13 cellular contexts compared by ENCODE assay signal in genomic region chr12:54587315-54587821, GRCh38. TPM values are rescaled to one million over a fixed set of nuclear protein-coding genes. Genes with fewer than 3 reads are reported as not detected.
DNase-seq lines count a peak whose midpoint lies in the region; ATAC-seq, FAIRE-seq and TF ChIP-seq lines count a peak whose summit lies in the region.
"Had no signal": no experiment of that assay in that cellular context is flagged by ENCODE, and none has a peak within 500 bp of the region (broad histone marks: within the 10 kb centered on the region; RNA-seq: fewer than 3 reads in every experiment).

No MANE protein-coding gene starts in this region.

- H3K4me3 ChIP-seq in duodenal mucosa (ENCODE audit: low read depth in 1 of 2, low read length in 2 of 2): peak overlapping the region; percentile 55 to 58
- H3K4me3 ChIP-seq in skeletal muscle tissue (ENCODE audit: low read length in 3 of 3): peak overlapping the region; percentile 79 to 86 (median 85)
- no peak overlapping the region for H3K4me3 ChIP-seq in small intestine (ENCODE audit: low read depth in 1 of 2, low read length in 2 of 2)

- WGBS in small intestine, 3 donors: 19 to 54% (median 36%) methylated on average over 5 of the region's 5 CpGs

- H3K27ac ChIP-seq in duodenal mucosa (ENCODE audit: low read depth, low read length) (no peak overlapping the region), skeletal muscle tissue (ENCODE audit: low read depth, low read length) (peak overlapping the region; percentile 88), small intestine (ENCODE audit: low read depth in 1 of 2, low read length in 1 of 2) (no peak overlapping the region)

- no peaks in the 10 kb centered on the region for H3K9me3 Mint-ChIP-seq in osteocyte (ENCODE audit: unreplicated experiment)

- H3K4me3 Mint-ChIP-seq in osteocyte (ENCODE audit: unreplicated experiment): no peak overlapping the region

- no peaks in the 10 kb centered on the region for H3K36me3 ChIP-seq in duodenal mucosa (ENCODE audit: control insufficient read depth in 1 of 2, insufficient read depth in 2 of 2, low read length in 2 of 2)
- peaks cover 4 to 17% (median 7%) of the 10 kb centered on the region in 3 donors for H3K36me3 ChIP-seq in skeletal muscle tissue (ENCODE audit: control insufficient read depth in 3 of 3, insufficient read depth in 3 of 3, low read length in 3 of 3)
- no peaks in the 10 kb centered on the region for H3K36me3 ChIP-seq in small intestine (ENCODE audit: control insufficient read depth in 2 of 2, insufficient read depth in 2 of 2, low read length in 2 of 2)

- no peak for TF ChIP-seq CTCF in osteocyte (IDR thresholded peaks at IDR 0.05)

- H3K4me1 ChIP-seq in duodenal mucosa (ENCODE audit: control insufficient read depth in 1 of 2, insufficient read depth in 2 of 2, low read length in 2 of 2): no peaks in the 10 kb centered on the region
- H3K4me1 ChIP-seq in skeletal muscle tissue (ENCODE audit: control insufficient read depth in 3 of 3, insufficient read depth in 3 of 3, low read length in 3 of 3): peaks cover 25 to 68% (median 36%) of the 10 kb centered on the region in 3 donors
- H3K4me1 ChIP-seq in small intestine (ENCODE audit: control insufficient read depth in 2 of 2, insufficient read depth in 1 of 2, low read depth in 1 of 2, low read length in 1 of 2): no peaks in the 10 kb centered on the region

- peaks cover 79% of the 10 kb centered on the region for H3K27me3 Mint-ChIP-seq in osteocyte (ENCODE audit: unreplicated experiment)

- no peaks in the 10 kb centered on the region for H3K36me3 Mint-ChIP-seq in osteocyte (ENCODE audit: unreplicated experiment)

- H3K9me3 ChIP-seq in duodenal mucosa (ENCODE audit: control insufficient read depth in 1 of 2, low read length in 2 of 2) (no peaks in the 10 kb centered on the region), skeletal muscle tissue (ENCODE audit: control insufficient read depth in 3 of 3, low read length in 3 of 3) (no peaks in the 10 kb centered on the region), small intestine (ENCODE audit: control insufficient read depth, low read depth) (no peaks in the 10 kb centered on the region)

- no peak overlapping the region for H3K9ac ChIP-seq in duodenal mucosa (ENCODE audit: low read depth in 1 of 2, low read length in 2 of 2)
- peak overlapping the region; percentile 85 to 90 (median 90) for H3K9ac ChIP-seq in skeletal muscle tissue (ENCODE audit: low read depth in 1 of 3, low read length in 3 of 3)

- DNase-seq in NCI-H2227 (lab: John Stamatoyannopoulos, UW; ENCODE audit: unreplicated experiment) (peak; percentile 39), left kidney (ENCODE audit: low read depth, low spot score) (peak; percentile 77), osteocyte (ENCODE audit: extremely low spot score, unreplicated experiment) (no peak), small intestine (no peak), islet precursor cell (no peak)
- DNase-seq: NCI-H2107, SHP77 treated with DMSO at 0.1 percent for 48 hours had no signal

- H3K27me3 ChIP-seq in duodenal mucosa (ENCODE audit: control insufficient read depth in 1 of 2, insufficient read depth in 2 of 2, low read length in 2 of 2): peaks cover 9 to 14% of the 10 kb centered on the region in 2 donors
- peaks cover 0 to 6% (median 3%) of the 10 kb centered on the region in 3 donors for H3K27me3 ChIP-seq in skeletal muscle tissue (ENCODE audit: control insufficient read depth in 3 of 3, insufficient read depth in 3 of 3, low read length in 3 of 3)
- H3K27me3 ChIP-seq in small intestine (ENCODE audit: control insufficient read depth in 2 of 2, insufficient read depth in 2 of 2, low read length in 2 of 2): peaks cover 0 to 13% of the 10 kb centered on the region in 2 donors

- no peak overlapping the region for H3K27ac Mint-ChIP-seq in osteocyte (ENCODE audit: unreplicated experiment)

- ATAC-seq in HG02840 (IDR thresholded peaks at IDR 0.05; ENCODE audit: low FRiP score, unreplicated experiment): no peak

- no peak for FAIRE-seq in small intestine (lab: Jason Lieb, UNC)
- FAIRE-seq: HTR-8/SVneo had no signal

- H3K4me1 Mint-ChIP-seq in osteocyte (ENCODE audit: unreplicated experiment): peaks cover 6% of the 10 kb centered on the region

RNA-seq across cellular contexts. Expression of gene PPP1R1A, which starts 1.1 kb away (rescaled TPM):
- 6.8 TPM for total RNA-seq in skeletal muscle tissue
- not detected in 2 replicates for total RNA-seq in osteocyte
- polyA plus RNA-seq in small intestine: 1 to 10 TPM; 3.0 to 6.5 (median 5.4) TPM

RNA-seq across cellular contexts. Expression of gene PDE1B, which starts 38.0 kb away (rescaled TPM):
- total RNA-seq in skeletal muscle tissue (4.2 TPM), osteocyte (not detected in 2 replicates)
- 1 to 10 TPM in 2 of 3 donors, under 1 TPM in 1; 0.67 to 4.8 (median 3.2) TPM for polyA plus RNA-seq in small intestine

RNA-seq across cellular contexts. Expression of gene LACRT, which starts 47.3 kb away (rescaled TPM):
- not detected for total RNA-seq in skeletal muscle tissue
- total RNA-seq in osteocyte: not detected in 2 replicates
- polyA plus RNA-seq in small intestine: not detected
- total RNA-seq: myocyte had no signal
- polyA plus RNA-seq: adipose tissue had no signal

Comparison
In these comparisons a context has a peak if more than half of its experiments do, and no peak if none do; other contexts are left out.
1. DNase-seq: peak in NCI-H2227 (single experiment) and left kidney (single experiment); none in osteocyte (single experiment), small intestine (single experiment) and islet precursor cell (single experiment).
2. H3K4me3 ChIP-seq: peak in duodenal mucosa (2 of 2) and skeletal muscle tissue (3 of 3); none in small intestine (0 of 2).
3. H3K9ac ChIP-seq: peak in skeletal muscle tissue (3 of 3); none in duodenal mucosa (0 of 2).